19 cellular contexts compared by ENCODE assay signal in genomic region chr6:33732819-33733218, GRCh38. TPM values are rescaled to one million over a fixed set of nuclear protein-coding genes. Genes with fewer than 3 reads are reported as not detected.
DNase-seq lines count a peak whose midpoint lies in the region; ATAC-seq, FAIRE-seq and TF ChIP-seq lines count a peak whose summit lies in the region.
"Had no signal": no experiment of that assay in that cellular context is flagged by ENCODE, and none has a peak within 500 bp of the region (broad histone marks: within the 10 kb centered on the region; RNA-seq: fewer than 3 reads in every experiment).

No MANE protein-coding gene starts in this region.

- H4K20me1 ChIP-seq in GM23248 (ENCODE audit: insufficient read depth) = no peaks in the 10 kb centered on the region
- H4K20me1 ChIP-seq in mammary epithelial cell (ENCODE audit: insufficient read depth, low read length) = no peaks in the 10 kb centered on the region
- no peaks in the 10 kb centered on the region for H4K20me1 ChIP-seq in neural progenitor cell (ENCODE audit: low read depth)

- H3K27me3 ChIP-seq in GM23248 (replicated peaks; ENCODE audit: insufficient read depth) (no peaks in the 10 kb centered on the region), mammary epithelial cell (ENCODE audit: insufficient read depth, low read length) (no peaks in the 10 kb centered on the region), neural progenitor cell (no peaks in the 10 kb centered on the region)
- H3K27me3 ChIP-seq: BE2C, ovary had no signal

- no peaks in the 10 kb centered on the region for H3K79me2 ChIP-seq in GM23248 (ENCODE audit: insufficient read depth)
- H3K79me2 ChIP-seq in mammary epithelial cell (ENCODE audit: insufficient read depth, low read length) = no peaks in the 10 kb centered on the region
- H3K79me2 ChIP-seq in neural progenitor cell (ENCODE audit: low read depth) = no peaks in the 10 kb centered on the region

- no TSS peak for BruUV-seq in mammary epithelial cell (replicated peaks; lab: Mats Ljungman, UMichigan)

- H3K4me3 Mint-ChIP-seq in neural progenitor cell = no peak overlapping the region
- H3K4me3 Mint-ChIP-seq: effector memory CD8-positive, alpha-beta T cell; stimulated activated naive CD8-positive, alpha-beta T cell treated with anti-CD3 and anti-CD28 coated beads, Interleukin-15, amount 100 ng/mL, for 72 hours had no signal

- CTCF ChIA-PET in mammary epithelial cell (lab: Charles Lee; ENCODE audit: low non-redundant PET) = interaction anchor here (0.6 kb wide), 2 partner anchors 22 to 117 kb away, joined by 3 to 9 read pairs; partner anchors contain the start of gene UQCC2

- FAIRE-seq in frontal cortex (lab: Jason Lieb, UNC) = no peak
- FAIRE-seq: GM12892 had no signal

- no peak overlapping the region for H2AFZ ChIP-seq in GM23248
- no peak overlapping the region for H2AFZ ChIP-seq in mammary epithelial cell (ENCODE audit: low read depth, low read length)
- no peak overlapping the region for H2AFZ ChIP-seq in neural progenitor cell (replicated peaks)

- no peak overlapping the region for H3K4me3 ChIP-seq in GM23248
- no peak overlapping the region for H3K4me3 ChIP-seq in mammary epithelial cell (replicated peaks in 1 of 3; ENCODE audit: insufficient read depth in 1 of 3, low read depth in 2 of 3, low read length in 3 of 3)
- no peak overlapping the region for H3K4me3 ChIP-seq in neural progenitor cell
- no peak overlapping the region for H3K4me3 ChIP-seq in lower leg skin (ENCODE audit: low read depth, poor library complexity, severe bottlenecking)
- H3K4me3 ChIP-seq: lower lobe of right lung, ovary had no signal

- 42 to 51% methylated on average over 5 of the region's 5 CpGs for WGBS in GM23248 (ENCODE audit: low coverage in 1 of 2, low lambda C conversion rate in 2 of 2, missing lambda C conversion rate in 2 of 2), 2 experiments
- WGBS in mammary epithelial cell (ENCODE audit: low coverage, missing lambda C conversion rate) = 59% methylated on average over 5 of the region's 5 CpGs
- WGBS in lower leg skin, 2 donors = 72 to 80% methylated on average over 5 of the region's 5 CpGs

- H3K36me3 ChIP-seq in GM23248 (ENCODE audit: low read depth) (no peaks in the 10 kb centered on the region), mammary epithelial cell (ENCODE audit: insufficient read depth, low read length) (no peaks in the 10 kb centered on the region), neural progenitor cell (no peaks in the 10 kb centered on the region)
- H3K36me3 ChIP-seq: BE2C, ovary had no signal

- ATAC-seq in GM19328 (IDR thresholded peaks at IDR 0.05; ENCODE audit: unreplicated experiment) = no peak
- ATAC-seq: effector memory CD8-positive, alpha-beta T cell; lower lobe of right lung; stimulated activated naive CD8-positive, alpha-beta T cell treated with anti-CD3 and anti-CD28 coated beads, Interleukin-15, amount 100 ng/mL, for 72 hours had no signal

- H3K4me1 ChIP-seq in GM23248 (ENCODE audit: insufficient read depth) = no peaks in the 10 kb centered on the region
- H3K4me1 ChIP-seq in mammary epithelial cell (ENCODE audit: insufficient read depth, low read length) = peaks cover 3% of the 10 kb centered on the region
- H3K4me1 ChIP-seq in neural progenitor cell = peaks cover 4% of the 10 kb centered on the region
- H3K4me1 ChIP-seq: BE2C, lower lobe of right lung had no signal

- H3K27ac Mint-ChIP-seq in neural progenitor cell = peak overlapping the region; percentile 81
- H3K27ac Mint-ChIP-seq: effector memory CD8-positive, alpha-beta T cell; stimulated activated naive CD8-positive, alpha-beta T cell treated with anti-CD3 and anti-CD28 coated beads, Interleukin-15, amount 100 ng/mL, for 72 hours had no signal

- no peaks in the 10 kb centered on the region for H3K36me3 Mint-ChIP-seq in neural progenitor cell

- no peaks in the 10 kb centered on the region for H3K9me3 ChIP-seq in GM23248 (ENCODE audit: low read depth)
- no peaks in the 10 kb centered on the region for H3K9me3 ChIP-seq in mammary epithelial cell (replicated peaks; ENCODE audit: insufficient read depth, low read length)
- H3K9me3 ChIP-seq in neural progenitor cell (ENCODE audit: low read depth) = no peaks in the 10 kb centered on the region
- H3K9me3 ChIP-seq: BE2C, lower lobe of right lung, ovary had no signal

- in situ Hi-C loops in GM23248 (cut with MboI) = no loop called here
- in situ Hi-C loops in mammary epithelial cell (cut with MboI; ENCODE audit: low sequenced_read_pairs in 2 of 2) = no loop called here

- intact Hi-C loops in mammary epithelial cell (cut with micrococcal nuclease) = no loop called here
- intact Hi-C loops in lower leg skin (cut with DNase I; ENCODE audit: low total_unique reads) = no loop called here

- no peak overlapping the region for H3K9ac ChIP-seq in GM23248
- H3K9ac ChIP-seq in mammary epithelial cell (ENCODE audit: insufficient read depth, low read length) = no peak overlapping the region
- no peak overlapping the region for H3K9ac ChIP-seq in neural progenitor cell

- dilution Hi-C loops in mammary epithelial cell (cut with HindIII; ENCODE audit: low sequenced_read_pairs) = no loop called here

- H3F3A ChIP-seq in GM23248 (ENCODE audit: insufficient read depth) (no peaks in the 10 kb centered on the region), neural progenitor cell (ENCODE audit: low read depth) (peaks cover 4% of the 10 kb centered on the region)

- H3K4me2 ChIP-seq in GM23248 (ENCODE audit: unreplicated experiment) (no peak overlapping the region), mammary epithelial cell (ENCODE audit: insufficient read depth, low read depth, low read length) (no peak overlapping the region), neural progenitor cell (no peak overlapping the region)

- no peak for TF ChIP-seq POLR2A in lower leg skin (IDR thresholded peaks at IDR 0.05)

- H3K27me3 Mint-ChIP-seq in neural progenitor cell (ENCODE audit: insufficient read depth, low read depth) = peaks cover 10% of the 10 kb centered on the region
- H3K27me3 Mint-ChIP-seq: stimulated activated naive CD8-positive, alpha-beta T cell treated with anti-CD3 and anti-CD28 coated beads, Interleukin-15, amount 100 ng/mL, for 72 hours had no signal

- DNase-seq in AG08396 (ENCODE audit: low spot score) (peak; percentile 32), GM23248 (peak; percentile 65), mammary epithelial cell (peak; percentile 24), neural progenitor cell (ENCODE audit: low spot score) (no peak), frontal cortex (ENCODE audit: low spot score in 2 of 2) (no peak), lower leg skin (ENCODE audit: low spot score in 2 of 2) (no peak)
- DNase-seq: activated gamma-delta T cell treated with Interleukin-2 at 50 U/mL for 16 hours; BE2C; cerebellar nuclear complex; effector memory CD8-positive, alpha-beta T cell; GF-D8; NCI-H146; NCI-H2227 treated with DMSO at 0.1 percent for 48 hours; ovary; stimulated activated CD4-positive, alpha-beta T cell treated with anti-CD3 and anti-CD28 coated beads, Interleukin-1b, Interleukin-23, amount 100 ng/mL, for 48 hours; stimulated activated naive CD8-positive, alpha-beta T cell treated with anti-CD3 and anti-CD28 coated beads, Interleukin-15, amount 100 ng/mL, for 72 hours had no signal

- no peaks in the 10 kb centered on the region for H3K9me2 ChIP-seq in GM23248 (ENCODE audit: insufficient read depth)

- H3K4me1 Mint-ChIP-seq in neural progenitor cell = peaks cover 22% of the 10 kb centered on the region
- H3K4me1 Mint-ChIP-seq: stimulated activated naive CD8-positive, alpha-beta T cell treated with anti-CD3 and anti-CD28 coated beads, Interleukin-15, amount 100 ng/mL, for 72 hours had no signal

- H3K9me3 Mint-ChIP-seq in neural progenitor cell = no peaks in the 10 kb centered on the region
- H3K9me3 Mint-ChIP-seq: effector memory CD8-positive, alpha-beta T cell; stimulated activated naive CD8-positive, alpha-beta T cell treated with anti-CD3 and anti-CD28 coated beads, Interleukin-15, amount 100 ng/mL, for 72 hours had no signal

- TF ChIP-seq CTCF in mammary epithelial cell (conservative IDR thresholded peaks at IDR 0.05 in 1 of 2, IDR thresholded peaks at IDR 0.05 in 1 of 2; ENCODE audit: extremely low read depth in 1 of 2, insufficient read depth in 1 of 2, low read depth in 1 of 2, low read length in 2 of 2) (no peak), neural progenitor cell (IDR thresholded peaks at IDR 0.05) (no peak), lower leg skin (IDR thresholded peaks at IDR 0.05) (no peak)

- H3K27ac ChIP-seq in GM23248 (no peak overlapping the region), mammary epithelial cell (ENCODE audit: insufficient read depth, low read depth, low read length) (no peak overlapping the region), neural progenitor cell (no peak overlapping the region)
- H3K27ac ChIP-seq: lower lobe of right lung, ovary had no signal

RNA-seq across cellular contexts. Expression of gene IP6K3, which starts 13.9 kb away (rescaled TPM):
- total RNA-seq in GM23248 (2014; rRNA removed; shearing (Covaris generic)) = not detected in 2 replicates
- polyA plus RNA-seq in GM23248 (2016; fragmentation: Nextera tagmentation; extraction: Ambion mirVana) (0.08 TPM in 1 of 2 replicates, not detected in the other), mammary epithelial cell (not detected)
- total RNA-seq in mammary epithelial cell (under 1 TPM in 1 of 2 donors, not detected in 1; 0.33 TPM), neural progenitor cell (ENCODE audit: low replicate concordance) (2.9 and 4.6 TPM in 2 replicates), frontal cortex (not detected), lower leg skin (under 1 TPM in 1 of 4 donors, not detected in 3; 0.45 TPM)
- not detected for polyA minus RNA-seq in mammary epithelial cell

RNA-seq across cellular contexts. Expression of gene UQCC2, which starts 21.3 kb away (rescaled TPM):
- total RNA-seq in GM23248 (2014; rRNA removed; shearing (Covaris generic)) = 11.4 and 31.7 TPM in 2 replicates
- 134 and 138 TPM in 2 replicates for polyA plus RNA-seq in GM23248 (2016; fragmentation: Nextera tagmentation; extraction: Ambion mirVana)
- 10 to 100 TPM; 12.3 to 65.2 TPM for total RNA-seq in mammary epithelial cell
- polyA plus RNA-seq in mammary epithelial cell = 46.7 TPM
- polyA minus RNA-seq in mammary epithelial cell = 28.2 TPM
- total RNA-seq in neural progenitor cell (ENCODE audit: low replicate concordance) = 47.7 and 95.9 TPM in 2 replicates
- total RNA-seq in frontal cortex = 19.6 TPM
- total RNA-seq in lower leg skin = 10 to 100 TPM in 2 of 4 donors, 1 to 10 TPM in 2; 8.5 to 20.4 (median 10.2) TPM

RNA-seq across cellular contexts. Expression of gene LEMD2, which starts 56.1 kb away (rescaled TPM):
- 67.5 and 79.0 TPM in 2 replicates for total RNA-seq in GM23248 (2014; rRNA removed; shearing (Covaris generic))
- polyA plus RNA-seq in GM23248 (2016; fragmentation: Nextera tagmentation; extraction: Ambion mirVana) = 20.1 and 21.5 TPM in 2 replicates
- total RNA-seq in mammary epithelial cell = 10 to 100 TPM; 47.5 to 63.2 TPM
- 30.8 TPM for polyA plus RNA-seq in mammary epithelial cell
- polyA minus RNA-seq in mammary epithelial cell = 119 TPM
- total RNA-seq in neural progenitor cell (ENCODE audit: low replicate concordance) = 31.8 and 53.4 TPM in 2 replicates
- total RNA-seq in frontal cortex = 29.3 TPM
- 10 to 100 TPM; 57.5 to 93.6 (median 68.1) TPM for total RNA-seq in lower leg skin

Comparison
In these comparisons a context has a peak if more than half of its experiments do, and no peak if none do; other contexts are left out.
1. DNase-seq: peak in AG08396 (single experiment), GM23248 (single experiment) and mammary epithelial cell (single experiment); none in neural progenitor cell (single experiment), frontal cortex (0 of 2) and lower leg skin (0 of 2).